ENCODE assay signal across 8 cellular contexts in genomic region chr6:111057074-111057752, GRCh38. TPM values are rescaled to one million over a fixed set of nuclear protein-coding genes. Genes with fewer than 3 reads are reported as not detected.
DNase-seq lines count a peak whose midpoint lies in the region; ATAC-seq and TF ChIP-seq lines count a peak whose summit lies in the region.

No MANE protein-coding gene starts in this region.

- peak; percentile 1 for DNase-seq in stimulated activated CD4-positive, alpha-beta T cell treated with anti-CD3 and anti-CD28 coated beads, Interleukin-2, amount 100 ng/mL, for 4 hours (ENCODE audit: low read depth)
- no peak for DNase-seq in stimulated activated CD4-positive, alpha-beta T cell treated with anti-CD3 and anti-CD28 coated beads, Interleukin-4, amount 100 ng/mL, for 1 hour
- DNase-seq in NOMO-1 treated with dmso at 0.1 percent for 144 hours (lab: John Stamatoyannopoulos, UW; ENCODE audit: unreplicated experiment) = peak; percentile 8
- DNase-seq in brain microvascular endothelial cell = no peak
- DNase-seq in left lobe of liver (ENCODE audit: low spot score) = peak; percentile 47
- DNase-seq in vagina (ENCODE audit: extremely low spot score in 2 of 2) = no peak
- no peak for DNase-seq in NCI-H187 (lab: John Stamatoyannopoulos, UW)

- intact Hi-C loops in vagina (cut with DNase I) = no loop called here

- ATAC-seq in HG03442 (IDR thresholded peaks at IDR 0.05; ENCODE audit: unreplicated experiment) = peak; percentile 59
- ATAC-seq in left lobe of liver = peak; percentile 100

- no peak overlapping the region for H3K4me3 ChIP-seq in brain microvascular endothelial cell (ENCODE audit: low read depth, low read length)
- H3K4me3 ChIP-seq in vagina = no peak overlapping the region

- H3K27me3 ChIP-seq in brain microvascular endothelial cell (replicated peaks) (no peaks in the 10 kb centered on the region), vagina (no peaks in the 10 kb centered on the region)

- H3K36me3 ChIP-seq in brain microvascular endothelial cell (replicated peaks) (no peaks in the 10 kb centered on the region), vagina (no peaks in the 10 kb centered on the region)

- no peaks in the 10 kb centered on the region for H3K4me1 ChIP-seq in vagina

- in situ Hi-C loops in brain microvascular endothelial cell (cut with HindIII; ENCODE audit: low pct_ligation_motif_present, low sequenced_read_pairs) = no loop called here

- no peak overlapping the region for H3K27ac ChIP-seq in brain microvascular endothelial cell
- no peak overlapping the region for H3K27ac ChIP-seq in vagina

- TF ChIP-seq CTCF in brain microvascular endothelial cell (IDR thresholded peaks at IDR 0.05; ENCODE audit: low read depth, low read length, missing control alignments) (peak; percentile 77), vagina (IDR thresholded peaks at IDR 0.05) (peak; percentile 23 to 65 (median 37))

- TF ChIP-seq POLR2A in vagina (IDR thresholded peaks at IDR 0.05) = no peak

- no peaks in the 10 kb centered on the region for H3K9me3 ChIP-seq in vagina

RNA-seq across cellular contexts. Expression of gene SLC16A10, which starts 30.1 kb away (rescaled TPM):
- total RNA-seq in left lobe of liver (14.9 TPM), vagina (5.4 TPM)

Comparison
In these comparisons a context has a peak if more than half of its experiments do, and no peak if none do; other contexts are left out.
1. DNase-seq: peak in stimulated activated CD4-positive, alpha-beta T cell treated with anti-CD3 and anti-CD28 coated beads, Interleukin-2, amount 100 ng/mL, for 4 hours (single experiment), NOMO-1 treated with dmso at 0.1 percent for 144 hours (single experiment) and left lobe of liver (single experiment); none in stimulated activated CD4-positive, alpha-beta T cell treated with anti-CD3 and anti-CD28 coated beads, Interleukin-4, amount 100 ng/mL, for 1 hour (single experiment), brain microvascular endothelial cell (single experiment), vagina (0 of 2) and NCI-H187 (0 of 2).